13 cellular contexts compared by ENCODE assay signal in the genomic region with DNA sequence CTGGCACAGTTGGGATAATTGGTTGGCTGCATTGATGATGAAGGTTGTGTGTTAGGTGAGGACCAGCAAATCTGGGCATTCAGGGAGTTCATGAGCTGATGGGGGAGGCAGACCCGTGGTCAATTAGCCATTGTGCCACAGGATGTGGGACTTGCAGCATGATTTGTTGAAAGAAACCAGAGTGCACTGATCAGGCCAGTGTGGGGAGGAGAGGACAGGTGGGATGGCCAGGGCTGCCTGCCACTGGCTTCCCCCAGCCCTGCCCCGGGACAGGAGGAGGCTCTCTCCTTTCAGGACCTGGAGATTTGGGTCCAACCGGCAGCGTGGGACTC. TPM values are rescaled to one million over a fixed set of nuclear protein-coding genes. Genes with fewer than 3 reads are reported as not detected.
A peak's percentile ranks its signal among the peaks of the same experiment; 100 is the strongest.
DNase-seq lines count a peak whose midpoint lies in the region; ATAC-seq and TF ChIP-seq lines count a peak whose summit lies in the region.
"Had no signal": no experiment of that assay in that cellular context is flagged by ENCODE, and none has a peak within 500 bp of the region (broad histone marks: within the 10 kb centered on the region; RNA-seq: fewer than 3 reads in every experiment).

No MANE protein-coding gene starts in this region.

- intact Hi-C loops in activated B cell treated with CpG ODN at 0.5 μM for 24 hours (cut with micrococcal nuclease) (loop anchor here (5.0 kb wide), 2 partner anchors 44 to 226 kb away; no protein-coding TSS in a partner anchor), PC-3 (cut with micrococcal nuclease) (loop anchor here (5.0 kb wide), 1 partner anchor 99 kb away; no protein-coding TSS in a partner anchor)

- no peaks in the 10 kb centered on the region for H3F3A ChIP-seq in PC-3 (ENCODE audit: low read length, unreplicated experiment)

- peaks cover 36% of the 10 kb centered on the region for H3K4me1 Mint-ChIP-seq in activated B cell treated with CpG ODN at 0.5 μM for 24 hours

- H3K36me3 ChIP-seq in skeletal muscle tissue (ENCODE audit: control insufficient read depth in 3 of 3, insufficient read depth in 3 of 3, low read length in 3 of 3) = no peaks in the 10 kb centered on the region
- H3K36me3 ChIP-seq in PC-3 (ENCODE audit: low read depth, low read length) = no peaks in the 10 kb centered on the region

- CTCF ChIA-PET in activated B cell treated with CpG ODN at 0.5 μM for 24 hours (lab: Charles Lee) (interaction anchor here (2.8 kb wide), 1 partner anchor 87 kb away, joined by 6 read pairs; no protein-coding TSS in a partner anchor), PC-3 (lab: Charles Lee) (no interaction called here)

- H3K4me3 ChIP-seq in GM12865 (ENCODE audit: low read depth, low read length) = no peak overlapping the region
- H3K4me3 ChIP-seq in skeletal muscle tissue (ENCODE audit: low read length in 3 of 3) = no peak overlapping the region
- H3K4me3 ChIP-seq in PC-3 (ENCODE audit: low read length) = no peak overlapping the region

- H3K9me3 ChIP-seq in skeletal muscle tissue (ENCODE audit: control insufficient read depth in 3 of 3, low read length in 3 of 3) (no peaks in the 10 kb centered on the region), PC-3 (ENCODE audit: low read length) (no peaks in the 10 kb centered on the region)

- peak; percentile 63 for DNase-seq in GM12865 (ENCODE audit: low read depth)
- no peak for DNase-seq in activated B cell treated with CpG ODN at 0.5 μM for 24 hours
- no peak for DNase-seq in NCI-H510A treated with DMSO at 0.1 percent for 48 hours (lab: John Stamatoyannopoulos, UW)
- no peak for DNase-seq in activated CD4-positive, alpha-beta T cell treated with anti-CD3 and anti-CD28 coated beads for 48 hours
- no peak for DNase-seq in PC-3
- DNase-seq in NCI-H2081 treated with DMSO at 0.1 percent for 48 hours (lab: John Stamatoyannopoulos, UW) = no peak
- DNase-seq: activated CD4-positive, alpha-beta T cell treated with anti-CD3 and anti-CD28 coated beads for 1 hour; activated T-cell treated with anti-CD3 and anti-CD28 coated beads for 4 hours; NCI-H1417; occipital lobe had no signal

- peak overlapping the region; percentile 2 for H3K27ac ChIP-seq in layer of hippocampus (ENCODE audit: low read depth, low read length)
- peak overlapping the region; percentile 56 for H3K27ac ChIP-seq in skeletal muscle tissue (ENCODE audit: low read depth, low read length)
- no peak overlapping the region for H3K27ac ChIP-seq in PC-3 (ENCODE audit: low read length)

- ATAC-seq in activated B cell treated with CpG ODN at 0.5 μM for 24 hours (ENCODE audit: low read depth) (no peak), PC-3 (no peak)

- H3K9me2 ChIP-seq in PC-3 (replicated peaks; ENCODE audit: low read length) = no peaks in the 10 kb centered on the region

- no peak overlapping the region for H3K9ac ChIP-seq in skeletal muscle tissue (ENCODE audit: low read depth in 1 of 3, low read length in 3 of 3)
- no peak overlapping the region for H3K9ac ChIP-seq in PC-3 (ENCODE audit: low read length)

- no peak for TF ChIP-seq CTCF in GM12865 (IDR thresholded peaks at IDR 0.05; ENCODE audit: insufficient read depth, low read depth, low read length, missing control alignments)
- no peak for TF ChIP-seq CTCF in activated B cell treated with CpG ODN at 0.5 μM for 24 hours (IDR thresholded peaks at IDR 0.05)
- no peak for TF ChIP-seq CTCF in PC-3 (conservative IDR thresholded peaks at IDR 0.05; ENCODE audit: low read depth, low read length)

- peaks cover 62% of the 10 kb centered on the region for H3K79me2 ChIP-seq in PC-3 (ENCODE audit: low read length)

- no peaks in the 10 kb centered on the region for H3K27me3 Mint-ChIP-seq in activated B cell treated with CpG ODN at 0.5 μM for 24 hours
- H3K27me3 Mint-ChIP-seq: activated naive CD8-positive, alpha-beta T cell had no signal

- BruUV-seq in PC-3 (replicated peaks; lab: Mats Ljungman, UMichigan) = no TSS peak

- H3K4me3 Mint-ChIP-seq in activated B cell treated with CpG ODN at 0.5 μM for 24 hours = peak overlapping the region; percentile 8
- H3K4me3 Mint-ChIP-seq: activated naive CD8-positive, alpha-beta T cell had no signal

- peaks cover 7% of the 10 kb centered on the region for H3K36me3 Mint-ChIP-seq in activated B cell treated with CpG ODN at 0.5 μM for 24 hours (ENCODE audit: low read depth)
- H3K36me3 Mint-ChIP-seq: activated naive CD8-positive, alpha-beta T cell had no signal

- no peaks in the 10 kb centered on the region for H3K9me3 Mint-ChIP-seq in activated B cell treated with CpG ODN at 0.5 μM for 24 hours

- H4K20me1 ChIP-seq in PC-3 (ENCODE audit: low read length) = peaks cover 18% of the 10 kb centered on the region; the same call in 1 of the 2 replicates

- H3K4me1 ChIP-seq in skeletal muscle tissue (ENCODE audit: control insufficient read depth in 3 of 3, insufficient read depth in 3 of 3, low read length in 3 of 3) (peaks cover 18 to 27% (median 25%) of the 10 kb centered on the region in 3 donors), PC-3 (ENCODE audit: insufficient read depth, low read length) (peaks cover 11% of the 10 kb centered on the region)

- POLR2A ChIA-PET in activated B cell treated with CpG ODN at 0.5 μM for 24 hours (lab: Charles Lee) = interaction anchor here (0.6 to 10.8 kb wide), 3 partner anchors 14 to 115 kb away, joined by 3 to 150 read pairs (median 3); partner anchors contain the start of gene LAT2
- POLR2A ChIA-PET in PC-3 (lab: Charles Lee; ENCODE audit: unreplicated experiment) = interaction anchor here (0.6 kb wide), 1 partner anchor 13 kb away, joined by 3 read pairs; no protein-coding TSS in a partner anchor

- H3K27ac Mint-ChIP-seq in activated B cell treated with CpG ODN at 0.5 μM for 24 hours = no peak overlapping the region
- H3K27ac Mint-ChIP-seq: activated naive CD8-positive, alpha-beta T cell had no signal

- no peak overlapping the region for H3K4me2 ChIP-seq in PC-3 (ENCODE audit: low read length)

- no peaks in the 10 kb centered on the region for H3K27me3 ChIP-seq in layer of hippocampus (ENCODE audit: control insufficient read depth, insufficient read depth, low read length)
- no peaks in the 10 kb centered on the region for H3K27me3 ChIP-seq in skeletal muscle tissue (ENCODE audit: control insufficient read depth in 3 of 3, insufficient read depth in 3 of 3, low read length in 3 of 3)
- no peaks in the 10 kb centered on the region for H3K27me3 ChIP-seq in PC-3 (ENCODE audit: low read length)

- H2AFZ ChIP-seq in PC-3 (ENCODE audit: low read length) = no peak overlapping the region

RNA-seq across cellular contexts. Expression of gene CLIP2, which starts 4.3 kb away (rescaled TPM):
- 60.4 and 61.7 TPM in 2 replicates for total RNA-seq in activated B cell treated with CpG ODN at 0.5 μM for 24 hours
- 21.9 TPM for total RNA-seq in skeletal muscle tissue
- total RNA-seq in PC-3 (2014; rRNA removed) = 26.2 and 33.8 TPM in 2 replicates

RNA-seq across cellular contexts. Expression of gene RFC2, which starts 39.3 kb away (rescaled TPM):
- 44.0 and 45.8 TPM in 2 replicates for total RNA-seq in activated B cell treated with CpG ODN at 0.5 μM for 24 hours
- 21.4 TPM for total RNA-seq in skeletal muscle tissue
- total RNA-seq in PC-3 (2014; rRNA removed) = 57.4 and 60.4 TPM in 2 replicates
